ENCODE assay signal across 28 cellular contexts in genomic region chrY:8808611-8809010, GRCh38.
DNase-seq lines count a peak whose midpoint lies in the region; FAIRE-seq and TF ChIP-seq lines count a peak whose summit lies in the region.
"Had no signal": no experiment of that assay in that cellular context is flagged by ENCODE, and none has a peak within 500 bp of the region (broad histone marks: within the 10 kb centered on the region; RNA-seq: fewer than 3 reads in every experiment).

No MANE protein-coding gene starts in this region.

- POLR2A ChIA-PET in OCI-LY7 (lab: Charles Lee) = interaction anchor here (0.5 to 0.7 kb wide), 2 partner anchors 16 to 56 kb away, joined by 3 read pairs; no protein-coding TSS in a partner anchor
- POLR2A ChIA-PET in activated CD4-positive, alpha-beta memory T cell treated with anti-CD3 and anti-CD28 coated beads, Interleukin-2, amount 10 ng/mL, durations not matched to agents 7 days and 5 days (lab: Charles Lee) = no interaction called here
- POLR2A ChIA-PET in GM10248 (lab: Yijun Ruan, JAX) = no interaction called here

- H3K4me2 ChIP-seq in OCI-LY7 (ENCODE audit: low read length) = no peak overlapping the region
- H3K4me2 ChIP-seq: SK-N-SH had no signal

- no peaks in the 10 kb centered on the region for H3K9me3 ChIP-seq in OCI-LY7 (ENCODE audit: low read length)
- H3K9me3 ChIP-seq: adrenal gland, mucosa of descending colon, SK-N-SH, testis had no signal

- H3K4me1 ChIP-seq in ACC112 (ENCODE audit: control insufficient read depth, insufficient read depth, low read length, unreplicated experiment) (peaks cover 11% of the 10 kb centered on the region), OCI-LY7 (ENCODE audit: insufficient read depth, low read length, poor library complexity, severe bottlenecking) (peaks cover 4% of the 10 kb centered on the region)
- H3K4me1 ChIP-seq: adrenal gland, testis had no signal

- no peak overlapping the region for H3K4me3 Mint-ChIP-seq in activated CD4-positive, alpha-beta memory T cell treated with anti-CD3 and anti-CD28 coated beads, Interleukin-2, amount 10 ng/mL, durations not matched to agents 7 days and 5 days
- H3K4me3 Mint-ChIP-seq: activated CD8-positive, alpha-beta T cell treated with anti-CD3 and anti-CD28 coated beads for 36 hours; activated naive CD4-positive, alpha-beta T cell treated with anti-CD3 and anti-CD28 coated beads for 36 hours; CD8-positive, alpha-beta memory T cell; dendritic cell treated with granulocyte-macrophage colony-stimulating factor and Interleukin-4, amounts not matched to agents 40 ng/mL and 50 ng/mL, for 4 days; natural killer cell; T-helper 1 cell treated with Interleukin-12 subunit alpha and Interleukin-12 subunit beta and Interleukin-4 antibody, amounts not matched to agents 30 μg/mL and 1 μg/mL, for 36 hours had no signal

- no peaks in the 10 kb centered on the region for H3K9me3 Mint-ChIP-seq in activated CD4-positive, alpha-beta memory T cell treated with anti-CD3 and anti-CD28 coated beads, Interleukin-2, amount 10 ng/mL, durations not matched to agents 7 days and 5 days
- H3K9me3 Mint-ChIP-seq: activated CD8-positive, alpha-beta T cell treated with anti-CD3 and anti-CD28 coated beads for 36 hours; activated naive CD4-positive, alpha-beta T cell treated with anti-CD3 and anti-CD28 coated beads for 36 hours; CD8-positive, alpha-beta memory T cell; dendritic cell treated with granulocyte-macrophage colony-stimulating factor and Interleukin-4, amounts not matched to agents 40 ng/mL and 50 ng/mL, for 4 days; T-helper 1 cell treated with Interleukin-12 subunit alpha and Interleukin-12 subunit beta and Interleukin-4 antibody, amounts not matched to agents 30 μg/mL and 1 μg/mL, for 36 hours had no signal

- H3K79me2 ChIP-seq in ACC112 (ENCODE audit: control insufficient read depth, insufficient read depth, low read length, unreplicated experiment) = no peaks in the 10 kb centered on the region
- no peaks in the 10 kb centered on the region for H3K79me2 ChIP-seq in OCI-LY7 (ENCODE audit: insufficient read depth, low read depth, low read length)

- no peak overlapping the region for H3K27ac Mint-ChIP-seq in activated CD4-positive, alpha-beta memory T cell treated with anti-CD3 and anti-CD28 coated beads, Interleukin-2, amount 10 ng/mL, durations not matched to agents 7 days and 5 days
- H3K27ac Mint-ChIP-seq: activated CD8-positive, alpha-beta T cell treated with anti-CD3 and anti-CD28 coated beads for 36 hours; activated naive CD4-positive, alpha-beta T cell treated with anti-CD3 and anti-CD28 coated beads for 36 hours; CD8-positive, alpha-beta memory T cell; dendritic cell treated with granulocyte-macrophage colony-stimulating factor and Interleukin-4, amounts not matched to agents 40 ng/mL and 50 ng/mL, for 4 days; natural killer cell; T-helper 1 cell treated with Interleukin-12 subunit alpha and Interleukin-12 subunit beta and Interleukin-4 antibody, amounts not matched to agents 30 μg/mL and 1 μg/mL, for 36 hours had no signal

- no TSS peak for BruUV-seq in OCI-LY7 (replicated peaks; lab: Mats Ljungman, UMichigan)

- H3K36me3 Mint-ChIP-seq in activated CD4-positive, alpha-beta memory T cell treated with anti-CD3 and anti-CD28 coated beads, Interleukin-2, amount 10 ng/mL, durations not matched to agents 7 days and 5 days (ENCODE audit: low read depth) = no peaks in the 10 kb centered on the region
- H3K36me3 Mint-ChIP-seq: CD8-positive, alpha-beta memory T cell; natural killer cell had no signal

- H3K27me3 Mint-ChIP-seq in activated CD4-positive, alpha-beta memory T cell treated with anti-CD3 and anti-CD28 coated beads, Interleukin-2, amount 10 ng/mL, durations not matched to agents 7 days and 5 days = no peaks in the 10 kb centered on the region
- H3K27me3 Mint-ChIP-seq: activated CD8-positive, alpha-beta T cell treated with anti-CD3 and anti-CD28 coated beads for 36 hours; CD8-positive, alpha-beta memory T cell; dendritic cell treated with granulocyte-macrophage colony-stimulating factor and Interleukin-4, amounts not matched to agents 40 ng/mL and 50 ng/mL, for 4 days had no signal

- H3K36me3 ChIP-seq in ACC112 (ENCODE audit: insufficient read depth, low read length) (no peaks in the 10 kb centered on the region), OCI-LY7 (ENCODE audit: insufficient read depth, low read length) (no peaks in the 10 kb centered on the region)
- H3K36me3 ChIP-seq: adrenal gland had no signal

- intact Hi-C loops in OCI-LY7 (cut with micrococcal nuclease; ENCODE audit: unreplicated experiment) = no loop called here

- no peaks in the 10 kb centered on the region for H3K27me3 ChIP-seq in ACC112 (ENCODE audit: insufficient read depth, low read length)
- H3K27me3 ChIP-seq: adrenal gland, testis had no signal

- H3K27ac ChIP-seq in ACC112 (ENCODE audit: low read depth, low read length) = peak overlapping the region; percentile 62; the same call in 1 of the 2 replicates
- H3K27ac ChIP-seq in OCI-LY7 (ENCODE audit: low read depth, low read length, poor library complexity, severe bottlenecking) = no peak overlapping the region
- H3K27ac ChIP-seq: adrenal gland, RWPE1, skin epidermis, testis had no signal

- CTCF ChIA-PET in OCI-LY7 (lab: Charles Lee; ENCODE audit: unreplicated experiment) (no interaction called here), GM10248 (lab: Yijun Ruan, JAX) (interaction anchor here (0.6 to 1.5 kb wide), 2 partner anchors 15 to 20 kb away, joined by 3 to 5 read pairs; no protein-coding TSS in a partner anchor)
- CTCF ChIA-PET in activated CD4-positive, alpha-beta memory T cell treated with anti-CD3 and anti-CD28 coated beads, Interleukin-2, amount 10 ng/mL, durations not matched to agents 7 days and 5 days (lab: Charles Lee) = no interaction called here

- H3K4me1 Mint-ChIP-seq in activated CD4-positive, alpha-beta memory T cell treated with anti-CD3 and anti-CD28 coated beads, Interleukin-2, amount 10 ng/mL, durations not matched to agents 7 days and 5 days = no peaks in the 10 kb centered on the region
- H3K4me1 Mint-ChIP-seq: CD8-positive, alpha-beta memory T cell; natural killer cell had no signal

- no peaks in the 10 kb centered on the region for H4K20me1 ChIP-seq in OCI-LY7 (ENCODE audit: insufficient read depth, low read length)

- peak; percentile 66 for FAIRE-seq in GM18507 (lab: Jason Lieb, UNC)
- FAIRE-seq: frontal cortex, TTC549, urothelium cell line had no signal

- H2AFZ ChIP-seq in ACC112 (ENCODE audit: low read length, unreplicated experiment) (no peak overlapping the region), OCI-LY7 (ENCODE audit: low read length) (no peak overlapping the region)

- DNase-seq in GM18507 (ENCODE audit: extremely low spot score, insufficient read length, low read depth) (no peak), OCI-LY7 (ENCODE audit: low spot score) (peak; percentile 9), medulla oblongata (ENCODE audit: extremely low spot score) (peak; percentile 2), GM10248 (ENCODE audit: extremely low spot score) (no peak)
- no peak for DNase-seq in activated CD4-positive, alpha-beta memory T cell treated with anti-CD3 and anti-CD28 coated beads, Interleukin-2, amount 10 ng/mL, durations not matched to agents 7 days and 5 days
- DNase-seq in effector CD4-positive, alpha-beta T cell = no peak
- DNase-seq: activated CD8-positive, alpha-beta T cell treated with anti-CD3 and anti-CD28 coated beads for 36 hours; activated naive CD4-positive, alpha-beta T cell treated with anti-CD3 and anti-CD28 coated beads for 36 hours; adrenal gland; CD8-positive, alpha-beta memory T cell; natural killer cell; NCI-H1436; NCI-H2081; NCI-H446 treated with DMSO at 0.1 percent for 48 hours; NCI-H82; occipital lobe; SK-N-SH; stimulated activated naive CD4-positive, alpha-beta T cell treated with Interleukin-2 at 50 U/mL for 16 hours; testis had no signal

- peak; percentile 56 for TF ChIP-seq CTCF in OCI-LY7 (conservative IDR thresholded peaks at IDR 0.05; ENCODE audit: low read length)
- TF ChIP-seq CTCF in GM10248 (IDR thresholded peaks at IDR 0.05; ENCODE audit: control extremely low read depth, extremely low read depth, low read depth, missing control alignments) = no peak

- no peaks in the 10 kb centered on the region for H3K9me2 ChIP-seq in OCI-LY7 (ENCODE audit: insufficient read depth, low read length)
- H3K9me2 ChIP-seq: SK-N-SH had no signal

- H3K4me3 ChIP-seq in ACC112 (ENCODE audit: low read depth, low read length) (no peak overlapping the region), OCI-LY7 (ENCODE audit: low read depth, low read length, poor library complexity, severe bottlenecking) (no peak overlapping the region)
- H3K4me3 ChIP-seq: adrenal gland, mucosa of descending colon, skin epidermis, testis had no signal

Comparison
In these comparisons a context has a peak if more than half of its experiments do, and no peak if none do; other contexts are left out.
1. DNase-seq: peak in OCI-LY7 (single experiment) and medulla oblongata (single experiment); none in GM18507 (single experiment), activated CD4-positive, alpha-beta memory T cell treated with anti-CD3 and anti-CD28 coated beads, Interleukin-2, amount 10 ng/mL, durations not matched to agents 7 days and 5 days (single experiment), effector CD4-positive, alpha-beta T cell (single experiment) and GM10248 (single experiment).